Comparison of ENCODE assay signal across 20 cellular contexts in genomic region chr22:17606472-17606871, GRCh38. TPM values are rescaled to one million over a fixed set of nuclear protein-coding genes. Genes with fewer than 3 reads are reported as not detected.
A peak's percentile ranks its signal among the peaks of the same experiment; 100 is the strongest.
DNase-seq lines count a peak whose midpoint lies in the region; ATAC-seq and TF ChIP-seq lines count a peak whose summit lies in the region.
"Had no signal": no experiment of that assay in that cellular context is flagged by ENCODE, and none has a peak within 500 bp of the region (broad histone marks: within the 10 kb centered on the region; RNA-seq: fewer than 3 reads in every experiment).

No MANE protein-coding gene starts in this region.

- peak overlapping the region; percentile 29 for H3K27ac Mint-ChIP-seq in stimulated activated effector memory CD8-positive, alpha-beta T cell treated with anti-CD3 and anti-CD28 coated beads, Interleukin-12 subunit alpha, Interleukin-12 subunit beta, amount 100 ng/mL, for 72 hours

- peaks cover 12% of the 10 kb centered on the region for H3K36me3 Mint-ChIP-seq in stimulated activated effector memory CD8-positive, alpha-beta T cell treated with anti-CD3 and anti-CD28 coated beads, Interleukin-12 subunit alpha, Interleukin-12 subunit beta, amount 100 ng/mL, for 72 hours
- H3K36me3 Mint-ChIP-seq: activated naive CD4-positive, alpha-beta T cell treated with anti-CD3 and anti-CD28 coated beads, Interleukin-2, amount 50 U/mL, for 72 hours had no signal

- CTCF ChIA-PET in RWPE1 (lab: Yijun Ruan, JAX) = interaction anchor here (0.6 to 0.8 kb wide), 2 partner anchors 21 to 48 kb away, joined by 3 to 5 read pairs; no protein-coding TSS in a partner anchor

- POLR2A ChIA-PET in RWPE1 (lab: Yijun Ruan, JAX; ENCODE audit: low non-redundant PET) = interaction anchor here (0.7 kb wide), 1 partner anchor 19 kb away, joined by 3 read pairs; no protein-coding TSS in a partner anchor

- H3K4me1 ChIP-seq in heart right ventricle = peaks cover 0 to 37% (median 24%) of the 10 kb centered on the region in 9 donors
- H3K4me1 ChIP-seq: left lung had no signal

- H3K9me3 ChIP-seq in heart right ventricle = no peaks in the 10 kb centered on the region
- H3K9me3 ChIP-seq: left lung, tibial nerve had no signal

- H3K27ac ChIP-seq in heart right ventricle (peak overlapping the region in 3 of 10 donors; percentile 39 to 62 (median 50)), RWPE1 (no peak overlapping the region)
- H3K27ac ChIP-seq: 22Rv1, left lung had no signal

- H3K36me3 ChIP-seq in heart right ventricle = peaks cover 0 to 93% (median under 1%) of the 10 kb centered on the region in 9 donors

- peak; percentile 6 for DNase-seq in NCI-H1694 (lab: John Stamatoyannopoulos, UW)
- no peak for DNase-seq in NCI-H1694 treated with DMSO at 0.1 percent for 48 hours (lab: John Stamatoyannopoulos, UW)
- peak; percentile 12 for DNase-seq in astrocyte of the hippocampus (ENCODE audit: low read depth, low spot score)
- DNase-seq in heart right ventricle = no peak
- no peak for DNase-seq in stimulated activated effector memory CD8-positive, alpha-beta T cell treated with anti-CD3 and anti-CD28 coated beads, Interleukin-12 subunit alpha, Interleukin-12 subunit beta, amount 100 ng/mL, for 72 hours (ENCODE audit: low spot score in 2 of 2)
- no peak for DNase-seq in GM19240 (ENCODE audit: insufficient read length, low spot score)
- no peak for DNase-seq in RWPE1 (ENCODE audit: low spot score)
- DNase-seq in NCI-H187 (lab: John Stamatoyannopoulos, UW) = no peak
- DNase-seq: central memory CD4-positive, alpha-beta T cell; GDM1; GOT3; head of caudate nucleus; left lung; NCI-H226; PC-3; stimulated activated CD4-positive, alpha-beta T cell treated with anti-CD3 and anti-CD28 coated beads, Interleukin-2, amount 100 ng/mL, for 48 hours had no signal

- no peak for TF ChIP-seq CTCF in heart right ventricle (IDR thresholded peaks at IDR 0.05)
- TF ChIP-seq CTCF in RWPE1 (conservative IDR thresholded peaks at IDR 0.05; ENCODE audit: low read depth) = no peak

- no peaks in the 10 kb centered on the region for H3K9me3 Mint-ChIP-seq in stimulated activated effector memory CD8-positive, alpha-beta T cell treated with anti-CD3 and anti-CD28 coated beads, Interleukin-12 subunit alpha, Interleukin-12 subunit beta, amount 100 ng/mL, for 72 hours
- H3K9me3 Mint-ChIP-seq: activated naive CD4-positive, alpha-beta T cell treated with anti-CD3 and anti-CD28 coated beads, Interleukin-2, amount 50 U/mL, for 72 hours had no signal

- WGBS in heart right ventricle, 2 donors = 43 to 56% methylated on average over 5 of the region's 5 CpGs

- H3K4me3 Mint-ChIP-seq in stimulated activated effector memory CD8-positive, alpha-beta T cell treated with anti-CD3 and anti-CD28 coated beads, Interleukin-12 subunit alpha, Interleukin-12 subunit beta, amount 100 ng/mL, for 72 hours = no peak overlapping the region

- intact Hi-C loops in heart right ventricle (cut with DNase I) = no loop called here

- H3K4me1 Mint-ChIP-seq in stimulated activated effector memory CD8-positive, alpha-beta T cell treated with anti-CD3 and anti-CD28 coated beads, Interleukin-12 subunit alpha, Interleukin-12 subunit beta, amount 100 ng/mL, for 72 hours = no peaks in the 10 kb centered on the region

- H3K4me3 ChIP-seq in heart right ventricle = no peak overlapping the region
- H3K4me3 ChIP-seq: left lung, tibial nerve had no signal

- H3K27me3 ChIP-seq in heart right ventricle = no peaks in the 10 kb centered on the region
- H3K27me3 ChIP-seq: left lung, tibial nerve had no signal

- ATAC-seq in heart right ventricle = peak in 7 of 8 donors; percentile 55 to 81 (median 75)
- no peak for ATAC-seq in stimulated activated effector memory CD8-positive, alpha-beta T cell treated with anti-CD3 and anti-CD28 coated beads, Interleukin-12 subunit alpha, Interleukin-12 subunit beta, amount 100 ng/mL, for 72 hours
- ATAC-seq: activated naive CD4-positive, alpha-beta T cell treated with anti-CD3 and anti-CD28 coated beads, Interleukin-2, amount 50 U/mL, for 72 hours; left lung; PC-3 had no signal

RNA-seq across cellular contexts. Expression of gene ATP6V1E1, which starts 22.1 kb away (rescaled TPM):
- 100 to 1,000 TPM; 179 to 237 (median 218) TPM for total RNA-seq in heart right ventricle
- 100 to 1,000 TPM in 1 of 2 donors, 10 to 100 TPM in 1; 73.4 to 278 TPM for polyA plus RNA-seq in heart right ventricle

RNA-seq across cellular contexts. Expression of gene BCL2L13, which starts 32.1 kb away (rescaled TPM):
- total RNA-seq in heart right ventricle = 100 to 1,000 TPM in 2 of 10 donors, 10 to 100 TPM in 8; 75.9 to 113 (median 91.2) TPM
- polyA plus RNA-seq in heart right ventricle = 10 to 100 TPM; 27.9 to 34.2 TPM

RNA-seq across cellular contexts. Expression of gene SLC25A18, which starts 43.2 kb away (rescaled TPM):
- total RNA-seq in heart right ventricle = 10 to 100 TPM in 1 of 10 donors, 1 to 10 TPM in 3, under 1 TPM in 6; 0.65 to 13.6 (median 0.87) TPM
- 1 to 10 TPM; 2.3 to 3.6 TPM for polyA plus RNA-seq in heart right ventricle
- total RNA-seq: activated naive CD4-positive, alpha-beta T cell treated with anti-CD3 and anti-CD28 coated beads, Interleukin-2, amount 50 U/mL, for 72 hours; T-helper 1 cell treated with Interleukin-12 subunit alpha and Interleukin-12 subunit beta and Interleukin-4 antibody, amounts not matched to agents 30 ng/mL and 1 ng/mL, for 36 hours had no signal

Comparison
In these comparisons a context has a peak if more than half of its experiments do, and no peak if none do; other contexts are left out.
1. DNase-seq: peak in NCI-H1694 (single experiment) and astrocyte of the hippocampus (single experiment); none in NCI-H1694 treated with DMSO at 0.1 percent for 48 hours (single experiment), heart right ventricle (0 of 2), stimulated activated effector memory CD8-positive, alpha-beta T cell treated with anti-CD3 and anti-CD28 coated beads, Interleukin-12 subunit alpha, Interleukin-12 subunit beta, amount 100 ng/mL, for 72 hours (0 of 2), GM19240 (single experiment), RWPE1 (single experiment) and NCI-H187 (0 of 2).